18 cellular contexts compared by ENCODE assay signal in genomic region chr14:70831382-70831781, GRCh38.
"Had no signal": no experiment of that assay in that cellular context is flagged by ENCODE, and none has a peak within 500 bp of the region (broad histone marks: within the 10 kb centered on the region; RNA-seq: fewer than 3 reads in every experiment).

No MANE protein-coding gene starts in this region.

- H3K4me3 ChIP-seq: esophagus squamous epithelium, gastroesophageal sphincter, testis, tibial nerve, upper lobe of right lung, vagina had no signal

- H3K27me3 ChIP-seq: esophagus squamous epithelium, gastroesophageal sphincter, testis, tibial nerve, upper lobe of right lung, vagina had no signal

- ATAC-seq: effector memory CD8-positive, alpha-beta T cell; gastroesophageal sphincter; left lobe of liver; natural killer cell; sciatic nerve; stimulated activated naive B cell treated with anti-CD40 and anti-IgM and Interleukin-4, amounts not matched to agents 10 μg/mL and 1 μg/mL and 100 μg/mL, for 72 hours; stimulated activated naive CD8-positive, alpha-beta T cell treated with anti-CD3 and anti-CD28 coated beads, Interleukin-15, amount 100 ng/mL, for 72 hours; upper lobe of right lung had no signal

- DNase-seq: effector memory CD8-positive, alpha-beta T cell; esophagus squamous epithelium; foreskin fibroblast; glutamatergic neuron; mammary epithelial cell; natural killer cell; posterior cingulate gyrus; stimulated activated CD4-positive, alpha-beta T cell treated with anti-CD3 and anti-CD28 coated beads, Interleukin-2, amount 100 ng/mL, for 24 hours; stimulated activated CD4-positive, alpha-beta T cell treated with anti-CD3 and anti-CD28 coated beads, Interleukin-4, amount 100 ng/mL, for 4 hours; stimulated activated naive B cell treated with anti-CD40 and anti-IgM and Interleukin-4, amounts not matched to agents 10 μg/mL and 1 μg/mL and 100 μg/mL, for 72 hours; stimulated activated naive CD8-positive, alpha-beta T cell treated with anti-CD3 and anti-CD28 coated beads, Interleukin-15, amount 100 ng/mL, for 72 hours; upper lobe of right lung had no signal

- H3K9me3 ChIP-seq: esophagus squamous epithelium, gastroesophageal sphincter, testis, upper lobe of right lung, vagina had no signal

- H3K4me1 ChIP-seq: esophagus squamous epithelium, gastroesophageal sphincter, tibial nerve, upper lobe of right lung, vagina had no signal

- H3K36me3 ChIP-seq: esophagus squamous epithelium, gastroesophageal sphincter, tibial nerve, upper lobe of right lung, vagina had no signal

- H3K27ac ChIP-seq: esophagus squamous epithelium, gastroesophageal sphincter, tibial nerve, upper lobe of right lung, vagina had no signal
